ENCODE assay signal across 11 cellular contexts in the genomic region with DNA sequence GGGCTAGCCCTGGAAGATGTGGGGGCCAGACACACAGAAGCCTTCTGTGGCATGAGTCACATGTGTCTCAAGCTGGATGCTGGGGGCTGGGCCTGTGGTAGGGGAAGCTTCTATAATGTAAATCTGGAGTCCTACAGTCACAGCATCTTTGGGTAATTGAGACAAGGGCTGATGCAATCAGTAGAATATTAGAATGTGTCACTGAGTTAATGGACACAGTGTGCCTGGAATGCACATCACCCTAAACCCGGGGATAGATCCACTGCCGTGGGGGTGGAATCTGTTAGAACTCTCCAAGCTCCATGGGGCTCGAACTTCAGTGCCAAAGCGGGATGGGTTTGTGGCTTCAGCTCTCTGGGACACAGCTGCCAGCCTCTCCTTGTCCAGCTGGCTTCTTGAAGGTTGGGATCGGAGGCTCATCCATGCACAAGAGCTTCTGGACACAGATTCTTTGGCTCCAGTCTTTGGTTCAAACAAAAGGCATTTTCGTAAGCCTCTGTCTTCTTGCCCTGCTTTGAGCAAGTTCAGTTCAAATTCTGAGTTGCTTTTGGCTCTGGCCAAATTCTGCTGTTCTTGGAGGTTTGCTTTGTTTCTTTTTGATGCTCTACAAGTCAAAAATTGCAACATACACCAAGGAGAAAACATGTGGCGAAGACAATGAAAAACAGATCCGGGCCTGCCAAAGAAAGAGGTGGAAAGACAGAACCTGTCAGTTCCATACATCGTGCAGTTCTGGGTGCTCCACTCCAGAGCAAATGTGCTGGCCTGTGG.
DNase-seq lines count a peak whose midpoint lies in the region; ATAC-seq and TF ChIP-seq lines count a peak whose summit lies in the region.
"Had no signal": no experiment of that assay in that cellular context is flagged by ENCODE, and none has a peak within 500 bp of the region (broad histone marks: within the 10 kb centered on the region; RNA-seq: fewer than 3 reads in every experiment).

No MANE protein-coding gene starts in this region.

- H3K4me3 Mint-ChIP-seq in chondrocyte (ENCODE audit: unreplicated experiment): no peak overlapping the region
- H3K4me3 Mint-ChIP-seq in WTC11: no peak overlapping the region
- H3K4me3 Mint-ChIP-seq: activated B cell treated with CpG ODN at 0.5 μM for 24 hours had no signal

- peak; percentile 4 for DNase-seq in NK-92 treated with Interleukin-12 subunit alpha and Interleukin-12 subunit beta, amount 100 ng/mL, for 24 hours (lab: John Stamatoyannopoulos, UW)
- no peak for DNase-seq in NK-92 (lab: John Stamatoyannopoulos, UW; ENCODE audit: unreplicated experiment)
- no peak for DNase-seq in chondrocyte (ENCODE audit: low spot score)
- peak; percentile 74 for DNase-seq in islet precursor cell
- DNase-seq in upper lobe of right lung: no peak
- DNase-seq in WTC11 (ENCODE audit: low spot score): no peak
- DNase-seq: activated B cell treated with CpG ODN at 0.5 μM for 24 hours had no signal

- H3K9me3 Mint-ChIP-seq in chondrocyte (ENCODE audit: low read depth) (no peaks in the 10 kb centered on the region), WTC11 (no peaks in the 10 kb centered on the region)
- H3K9me3 Mint-ChIP-seq: activated B cell treated with CpG ODN at 0.5 μM for 24 hours had no signal

- H3K4me1 ChIP-seq in upper lobe of right lung: peaks cover 17% of the 10 kb centered on the region

- H3K4me3 ChIP-seq in upper lobe of right lung: no peak overlapping the region

- no peaks in the 10 kb centered on the region for H3K27me3 ChIP-seq in upper lobe of right lung

- CTCF ChIA-PET in WTC11 (lab: Charles Lee): interaction anchor here (1.2 to 1.6 kb wide), 2 partner anchors 154 to 158 kb away, joined by 3 read pairs; no protein-coding TSS in a partner anchor

- no peaks in the 10 kb centered on the region for H3K9me3 ChIP-seq in upper lobe of right lung

- POLR2A ChIA-PET in WTC11 (lab: Charles Lee): no interaction called here

- H3K27ac Mint-ChIP-seq in chondrocyte (ENCODE audit: unreplicated experiment) (peak overlapping the region; percentile 82), WTC11 (no peak overlapping the region)
- H3K27ac Mint-ChIP-seq: activated B cell treated with CpG ODN at 0.5 μM for 24 hours, progenitor cell of endocrine pancreas had no signal

- ATAC-seq in upper lobe of right lung (peak; percentile 14), GM21381 (IDR thresholded peaks at IDR 0.05; ENCODE audit: unreplicated experiment) (no peak), HG03378 (IDR thresholded peaks at IDR 0.05; ENCODE audit: unreplicated experiment) (no peak), WTC11 (no peak)

- no peak for TF ChIP-seq CTCF in chondrocyte (IDR thresholded peaks at IDR 0.05)
- no peak for TF ChIP-seq CTCF in upper lobe of right lung (IDR thresholded peaks at IDR 0.05)
- no peak for TF ChIP-seq CTCF in WTC11 (IDR thresholded peaks at IDR 0.05)

- H3K4me1 Mint-ChIP-seq in chondrocyte (ENCODE audit: low read depth): peaks cover 50% of the 10 kb centered on the region
- peaks cover 22% of the 10 kb centered on the region for H3K4me1 Mint-ChIP-seq in WTC11

- no peaks in the 10 kb centered on the region for H3K36me3 Mint-ChIP-seq in chondrocyte (ENCODE audit: low read depth)
- no peaks in the 10 kb centered on the region for H3K36me3 Mint-ChIP-seq in WTC11

- intact Hi-C loops in upper lobe of right lung (cut with DNase I): no loop called here

- H3K36me3 ChIP-seq in upper lobe of right lung: no peaks in the 10 kb centered on the region

- H3K27ac ChIP-seq in upper lobe of right lung: no peak overlapping the region
- H3K27ac ChIP-seq: RWPE1 had no signal

- H3K27me3 Mint-ChIP-seq in chondrocyte (ENCODE audit: low read depth): no peaks in the 10 kb centered on the region
- no peaks in the 10 kb centered on the region; the same call in 1 of the 2 replicates for H3K27me3 Mint-ChIP-seq in WTC11 (ENCODE audit: low read depth)

TF ChIP-seq in WTC11, 78 proteins besides CTCF, POLR2A, EP300 and RAD21:
- TF ChIP-seq FOXK1 (CRISPR knock-in tag; IDR thresholded peaks at IDR 0.05) (no peak), SMAD3 (CRISPR knock-in tag; IDR thresholded peaks at IDR 0.05; ENCODE audit: borderline replicate concordance) (no peak), MAX (CRISPR knock-in tag; IDR thresholded peaks at IDR 0.05) (no peak), AFF4 (CRISPR knock-in tag; IDR thresholded peaks at IDR 0.05; ENCODE audit: borderline replicate concordance) (no peak), PREB (CRISPR knock-in tag; IDR thresholded peaks at IDR 0.05; ENCODE audit: borderline replicate concordance) (no peak), ZSCAN18 (CRISPR knock-in tag; IDR thresholded peaks at IDR 0.05) (no peak), TEAD4 (CRISPR knock-in tag; IDR thresholded peaks at IDR 0.05) (no peak)
- TF ChIP-seq, protein P1, sequence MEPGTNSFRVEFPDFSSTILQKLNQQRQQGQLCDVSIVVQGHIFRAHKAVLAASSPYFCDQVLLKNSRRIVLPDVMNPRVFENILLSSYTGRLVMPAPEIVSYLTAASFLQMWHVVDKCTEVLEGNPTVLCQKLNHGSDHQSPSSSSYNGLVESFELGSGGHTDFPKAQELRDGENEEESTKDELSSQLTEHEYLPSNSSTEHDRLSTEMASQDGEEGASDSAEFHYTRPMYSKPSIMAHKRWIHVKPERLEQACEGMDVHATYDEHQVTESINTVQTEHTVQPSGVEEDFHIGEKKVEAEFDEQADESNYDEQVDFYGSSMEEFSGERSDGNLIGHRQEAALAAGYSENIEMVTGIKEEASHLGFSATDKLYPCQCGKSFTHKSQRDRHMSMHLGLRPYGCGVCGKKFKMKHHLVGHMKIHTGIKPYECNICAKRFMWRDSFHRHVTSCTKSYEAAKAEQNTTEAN (CRISPR knock-in tag; IDR thresholded peaks at IDR 0.05): no peak

Comparison
In these comparisons a context has a peak if more than half of its experiments do, and no peak if none do; other contexts are left out.
1. DNase-seq: peak in NK-92 treated with Interleukin-12 subunit alpha and Interleukin-12 subunit beta, amount 100 ng/mL, for 24 hours (single experiment) and islet precursor cell (single experiment); none in NK-92 (single experiment), chondrocyte (single experiment), upper lobe of right lung (single experiment) and WTC11 (single experiment).